ENCODE assay signal across 17 cellular contexts in genomic region chr1:10703702-10704101, GRCh38.
A peak's percentile ranks its signal among the peaks of the same experiment; 100 is the strongest.
DNase-seq lines count a peak whose midpoint lies in the region; ATAC-seq and TF ChIP-seq lines count a peak whose summit lies in the region.
"Had no signal": no experiment of that assay in that cellular context is flagged by ENCODE, and none has a peak within 500 bp of the region (broad histone marks: within the 10 kb centered on the region; RNA-seq: fewer than 3 reads in every experiment).

No MANE protein-coding gene starts in this region.

- DNase-seq in GM23338 (ENCODE audit: low spot score) (no peak), WTC11 (ENCODE audit: low spot score) (no peak), left colon (no peak), progenitor cell of endocrine pancreas (ENCODE audit: low spot score, unreplicated experiment) (no peak), SHP77 treated with DMSO at 0.1 percent for 48 hours (lab: John Stamatoyannopoulos, UW) (no peak), epidermal melanocyte (ENCODE audit: insufficient read length, low spot score) (no peak), NAMALWA (ENCODE audit: low spot score) (no peak)
- DNase-seq: COR-L47, KBM-7, NCI-H1092, NCI-H1694 treated with DMSO at 0.1 percent for 48 hours, NCI-H748 treated with DMSO at 0.1 percent for 48 hours, Peyer's patch, Right ventricle myocardium superior had no signal

- H3K36me3 ChIP-seq in GM23338 (ENCODE audit: insufficient read depth), result no peaks in the 10 kb centered on the region

- no peaks in the 10 kb centered on the region for H3K9me3 Mint-ChIP-seq in GM23338
- no peaks in the 10 kb centered on the region for H3K9me3 Mint-ChIP-seq in WTC11
- H3K9me3 Mint-ChIP-seq in progenitor cell of endocrine pancreas (ENCODE audit: low read depth), result no peaks in the 10 kb centered on the region

- peak overlapping the region; percentile 66 for H3K4me3 Mint-ChIP-seq in GM23338
- H3K4me3 Mint-ChIP-seq in WTC11, result peak overlapping the region; percentile 65
- peak overlapping the region; percentile 50 for H3K4me3 Mint-ChIP-seq in progenitor cell of endocrine pancreas (ENCODE audit: low read depth)

- H3K36me3 Mint-ChIP-seq in GM23338 (ENCODE audit: low read depth) (no peaks in the 10 kb centered on the region; the same call in 2 of the 3 replicates), WTC11 (no peaks in the 10 kb centered on the region), progenitor cell of endocrine pancreas (ENCODE audit: insufficient read depth) (no peaks in the 10 kb centered on the region)

- H3F3A ChIP-seq in GM23338 (replicated peaks; ENCODE audit: low read depth), result peaks cover 10% of the 10 kb centered on the region; the same call in 1 of the 2 replicates

- CTCF ChIA-PET in WTC11 (lab: Charles Lee), result interaction anchor here (1.2 kb wide), 2 partner anchors 19 to 50 kb away, joined by 3 read pairs; no protein-coding TSS in a partner anchor

- no peaks in the 10 kb centered on the region for H4K20me1 ChIP-seq in GM23338 (replicated peaks; ENCODE audit: insufficient read depth)

- H3K27ac Mint-ChIP-seq in GM23338 (peak overlapping the region; percentile 84; the same call in 1 of the 2 replicates), WTC11 (peak overlapping the region; percentile 93), progenitor cell of endocrine pancreas (peak overlapping the region; percentile 92)

- peaks cover 6% of the 10 kb centered on the region for H3K27me3 ChIP-seq in GM23338 (ENCODE audit: insufficient read depth)
- H3K27me3 ChIP-seq: Peyer's patch had no signal

- peak overlapping the region; percentile 83 for H3K4me2 ChIP-seq in GM23338

- H3K27me3 Mint-ChIP-seq in GM23338 (ENCODE audit: insufficient read depth, low read depth, poor library complexity) (peaks cover 41% of the 10 kb centered on the region), WTC11 (ENCODE audit: low read depth) (peaks cover 13% of the 10 kb centered on the region), progenitor cell of endocrine pancreas (peaks cover 47% of the 10 kb centered on the region)

- no peak overlapping the region for H3K27ac ChIP-seq in GM23338 (ENCODE audit: low read depth)
- H3K27ac ChIP-seq: C4-2B, Peyer's patch had no signal

- no peaks in the 10 kb centered on the region for H3K9me2 ChIP-seq in GM23338 (ENCODE audit: insufficient read depth)

- TF ChIP-seq CTCF in GM23338 (conservative IDR thresholded peaks at IDR 0.05; ENCODE audit: low read depth in 2 of 2), result no peak
- no peak for TF ChIP-seq CTCF in WTC11 (IDR thresholded peaks at IDR 0.05)
- no peak for TF ChIP-seq CTCF in progenitor cell of endocrine pancreas (IDR thresholded peaks at IDR 0.05; ENCODE audit: unreplicated experiment)

- intact Hi-C loops in left colon (cut with DNase I, micrococcal nuclease), result no loop called here

- POLR2A ChIA-PET in WTC11 (lab: Charles Lee), result no interaction called here

- peak overlapping the region; percentile 58; the same call in 1 of the 2 replicates for H3K4me3 ChIP-seq in GM23338
- H3K4me3 ChIP-seq: Peyer's patch had no signal

- ATAC-seq in GM23338, result no peak
- no peak for ATAC-seq in WTC11
- ATAC-seq in left colon, result peak; percentile 8
- no peak for ATAC-seq in GM18868 (IDR thresholded peaks at IDR 0.05; ENCODE audit: unreplicated experiment)
- ATAC-seq: HCT116 had no signal

- peaks cover 23% of the 10 kb centered on the region for H3K4me1 ChIP-seq in GM23338 (ENCODE audit: insufficient read depth)
- H3K4me1 ChIP-seq: Peyer's patch had no signal

- peak overlapping the region; percentile 95 for H2AFZ ChIP-seq in GM23338

- H3K4me1 Mint-ChIP-seq in GM23338 (peaks cover 41% of the 10 kb centered on the region), WTC11 (peaks cover 24% of the 10 kb centered on the region), progenitor cell of endocrine pancreas (ENCODE audit: low read depth) (peaks cover 28% of the 10 kb centered on the region)

- H3K79me2 ChIP-seq in GM23338 (replicated peaks; ENCODE audit: insufficient read depth), result no peaks in the 10 kb centered on the region

TF ChIP-seq in WTC11, 78 proteins besides CTCF, POLR2A, EP300 and RAD21:
- TF ChIP-seq NFYB (CRISPR knock-in tag; conservative IDR thresholded peaks at IDR 0.05; ENCODE audit: low read depth), result no peak
- 0 out of 2 replicates have a peak, but pooled peaks have one; percentile 15 for TF ChIP-seq MAX (CRISPR knock-in tag; IDR thresholded peaks at IDR 0.05)
- no peak for TF ChIP-seq E2F1 (CRISPR knock-in tag; IDR thresholded peaks at IDR 0.05)
- no peak for TF ChIP-seq SMAD4 (CRISPR knock-in tag; IDR thresholded peaks at IDR 0.05)
